21 cellular contexts compared by ENCODE assay signal in the genomic region with DNA sequence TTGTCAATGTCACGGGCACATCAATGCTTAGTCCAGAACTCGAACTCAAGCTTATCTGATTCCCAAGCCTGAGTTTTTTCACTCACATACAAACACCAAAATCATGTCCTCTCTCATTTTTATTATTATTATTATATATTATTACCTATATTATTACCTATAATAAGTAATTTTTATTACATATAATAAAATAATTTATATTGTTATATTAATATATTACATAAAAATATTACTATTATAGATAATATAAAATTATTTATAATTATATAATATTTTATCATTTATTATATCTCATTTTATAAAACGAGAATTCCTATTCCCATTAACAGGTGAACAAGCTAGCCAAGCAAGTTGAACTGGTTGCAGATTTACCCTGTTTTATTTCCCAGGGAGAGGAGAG. TPM values are rescaled to one million over a fixed set of nuclear protein-coding genes. Genes with fewer than 3 reads are reported as not detected.
DNase-seq lines count a peak whose midpoint lies in the region; ATAC-seq, FAIRE-seq and TF ChIP-seq lines count a peak whose summit lies in the region.
"Had no signal": no experiment of that assay in that cellular context is flagged by ENCODE, and none has a peak within 500 bp of the region (broad histone marks: within the 10 kb centered on the region; RNA-seq: fewer than 3 reads in every experiment).

No MANE protein-coding gene starts in this region.

- intact Hi-C loops in PC-3 (cut with micrococcal nuclease), result no loop called here

- no peak overlapping the region for H3K4me3 Mint-ChIP-seq in neural progenitor cell
- H3K4me3 Mint-ChIP-seq: activated T-cell treated with anti-CD3 and anti-CD28 coated beads, Interleukin-2, amount 50 U/mL, for 72 hours had no signal

- no peaks in the 10 kb centered on the region for H3K9me3 Mint-ChIP-seq in neural progenitor cell
- H3K9me3 Mint-ChIP-seq: activated T-cell treated with anti-CD3 and anti-CD28 coated beads, Interleukin-2, amount 50 U/mL, for 72 hours had no signal

- peak; percentile 97 for FAIRE-seq in G401.6 (lab: Jason Lieb, UNC)
- peak; percentile 70 for FAIRE-seq in colon (lab: Jason Lieb, UNC)

- no peak overlapping the region for H3K27ac Mint-ChIP-seq in neural progenitor cell
- H3K27ac Mint-ChIP-seq: activated T-cell treated with anti-CD3 and anti-CD28 coated beads, Interleukin-2, amount 50 U/mL, for 72 hours; progenitor cell of endocrine pancreas had no signal

- H3K4me1 Mint-ChIP-seq in neural progenitor cell, result peaks cover 6% of the 10 kb centered on the region

- DNase-seq in PC-3, result no peak
- DNase-seq in neural progenitor cell (ENCODE audit: low spot score), result no peak
- no peak for DNase-seq in NCI-H128 (lab: John Stamatoyannopoulos, UW; ENCODE audit: unreplicated experiment)
- DNase-seq in stimulated activated naive CD8-positive, alpha-beta T cell treated with anti-CD3 and anti-CD28 coated beads, Interleukin-15, Interleukin-2, amounts not matched to agents 100 U/mL and 50 U/mL, for 24 hours, result no peak
- DNase-seq: activated CD4-positive, alpha-beta T cell treated with anti-CD3 and anti-CD28 coated beads for 4 hours; activated naive CD4-positive, alpha-beta T cell treated with Interleukin-2 at 50 U/mL for 16 hours; amygdala; NCI-H146; NCI-H2171; NCI-H526 treated with DMSO at 0.1 percent for 48 hours; substantia nigra had no signal

- H3K9me3 ChIP-seq in PC-3 (ENCODE audit: low read length), result no peaks in the 10 kb centered on the region
- no peaks in the 10 kb centered on the region for H3K9me3 ChIP-seq in neural progenitor cell (ENCODE audit: low read depth)

- peaks cover 14% of the 10 kb centered on the region for H3K4me1 ChIP-seq in PC-3 (ENCODE audit: insufficient read depth, low read length)
- H3K4me1 ChIP-seq in neural progenitor cell, result peaks cover 6% of the 10 kb centered on the region

- H3K36me3 ChIP-seq in PC-3 (ENCODE audit: low read depth, low read length) (no peaks in the 10 kb centered on the region), neural progenitor cell (no peaks in the 10 kb centered on the region)

- H3K27me3 ChIP-seq in PC-3 (ENCODE audit: low read length) (no peaks in the 10 kb centered on the region), neural progenitor cell (no peaks in the 10 kb centered on the region)

- peaks cover 4% of the 10 kb centered on the region for H3K27me3 Mint-ChIP-seq in neural progenitor cell (ENCODE audit: insufficient read depth, low read depth)
- H3K27me3 Mint-ChIP-seq: progenitor cell of endocrine pancreas had no signal

- no peaks in the 10 kb centered on the region for H3F3A ChIP-seq in PC-3 (ENCODE audit: low read length, unreplicated experiment)
- no peaks in the 10 kb centered on the region for H3F3A ChIP-seq in neural progenitor cell (ENCODE audit: low read depth)

- TF ChIP-seq CTCF in PC-3 (conservative IDR thresholded peaks at IDR 0.05; ENCODE audit: low read depth, low read length) (no peak), neural progenitor cell (IDR thresholded peaks at IDR 0.05) (no peak)

- H3K79me2 ChIP-seq in PC-3 (ENCODE audit: low read length) (no peaks in the 10 kb centered on the region), neural progenitor cell (ENCODE audit: low read depth) (no peaks in the 10 kb centered on the region)

- H3K4me3 ChIP-seq in PC-3 (ENCODE audit: low read length), result no peak overlapping the region
- no peak overlapping the region for H3K4me3 ChIP-seq in neural progenitor cell

- POLR2A ChIA-PET in PC-3 (lab: Charles Lee; ENCODE audit: unreplicated experiment), result no interaction called here

- H3K27ac ChIP-seq in PC-3 (ENCODE audit: low read length), result peak overlapping the region; percentile 34; the same call in 1 of the 2 replicates
- H3K27ac ChIP-seq in neural progenitor cell, result no peak overlapping the region
- H3K27ac ChIP-seq: C4-2B, RWPE1 had no signal

- H3K9me2 ChIP-seq in PC-3 (replicated peaks; ENCODE audit: low read length), result no peaks in the 10 kb centered on the region

- ATAC-seq in PC-3 (no peak), HG03196 (IDR thresholded peaks at IDR 0.05; ENCODE audit: unreplicated experiment) (no peak)
- no peak for ATAC-seq in stimulated activated naive CD8-positive, alpha-beta T cell treated with anti-CD3 and anti-CD28 coated beads, Interleukin-15, Interleukin-2, amounts not matched to agents 100 U/mL and 50 U/mL, for 24 hours

- peak overlapping the region; percentile 73 for H2AFZ ChIP-seq in PC-3 (ENCODE audit: low read length)
- peak overlapping the region; percentile 47 for H2AFZ ChIP-seq in neural progenitor cell (replicated peaks)

- H3K9ac ChIP-seq in PC-3 (ENCODE audit: low read length), result no peak overlapping the region
- no peak overlapping the region for H3K9ac ChIP-seq in neural progenitor cell

- BruUV-seq in PC-3 (replicated peaks; lab: Mats Ljungman, UMichigan), result no TSS peak

- H3K4me2 ChIP-seq in PC-3 (ENCODE audit: low read length), result peak overlapping the region; percentile 26; the same call in 1 of the 2 replicates
- no peak overlapping the region for H3K4me2 ChIP-seq in neural progenitor cell

- CTCF ChIA-PET in PC-3 (lab: Charles Lee), result no interaction called here

- H3K36me3 Mint-ChIP-seq in neural progenitor cell, result no peaks in the 10 kb centered on the region

- H4K20me1 ChIP-seq in PC-3 (ENCODE audit: low read length), result no peaks in the 10 kb centered on the region
- H4K20me1 ChIP-seq in neural progenitor cell (ENCODE audit: low read depth), result no peaks in the 10 kb centered on the region

RNA-seq across cellular contexts. Expression of a gene that starts 13.0 kb away (rescaled TPM):
- total RNA-seq in PC-3 (2014; rRNA removed) (not detected in 2 replicates), neural progenitor cell (ENCODE audit: low replicate concordance) (not detected in 2 replicates)
- total RNA-seq: activated CD8-positive, alpha-beta memory T cell treated with anti-CD3 and anti-CD28 coated beads for 36 hours; activated T-cell treated with anti-CD3 and anti-CD28 coated beads, Interleukin-2, amount 50 U/mL, for 72 hours; cardiac septum; lung microvascular endothelial cell; progenitor cell of endocrine pancreas had no signal
